In genomic region chr21:14900611-14901010, GRCh38 we compare ENCODE assay signal across 20 cellular contexts.
A peak's percentile ranks its signal among the peaks of the same experiment; 100 is the strongest.
DNase-seq lines count a peak whose midpoint lies in the region; ATAC-seq and TF ChIP-seq lines count a peak whose summit lies in the region.
"Had no signal": no experiment of that assay in that cellular context is flagged by ENCODE, and none has a peak within 500 bp of the region (broad histone marks: within the 10 kb centered on the region; RNA-seq: fewer than 3 reads in every experiment).

No MANE protein-coding gene starts in this region.

- H3K9me3 ChIP-seq in uterus: no peaks in the 10 kb centered on the region
- H3K9me3 ChIP-seq: ovary had no signal

- H3K27ac Mint-ChIP-seq in activated T-cell treated with anti-CD3 and anti-CD28 coated beads, Interleukin-2, amount 50 U/mL, for 72 hours: no peak overlapping the region
- H3K27ac Mint-ChIP-seq in activated T-helper 17 cell treated with anti-CD3 and anti-CD28 coated beads, Interleukin-2, amount 50 U/mL, for 72 hours: peak overlapping the region; percentile 65
- peak overlapping the region; percentile 64 for H3K27ac Mint-ChIP-seq in stimulated activated effector memory CD8-positive, alpha-beta T cell treated with anti-CD3 and anti-CD28 coated beads, Interleukin-12 subunit alpha, Interleukin-12 subunit beta, amount 100 ng/mL, for 72 hours
- H3K27ac Mint-ChIP-seq: activated CD4-positive, alpha-beta memory T cell treated with anti-CD3 and anti-CD28 coated beads for 36 hours; CD4-positive, alpha-beta T cell; stimulated activated naive CD8-positive, alpha-beta T cell treated with anti-CD3 and anti-CD28 coated beads, Interleukin-15, Interleukin-2, amounts not matched to agents 100 ng/mL and 50 ng/mL, for 24 hours had no signal

- DNase-seq in activated T-cell treated with anti-CD3 and anti-CD28 coated beads, Interleukin-2, amount 50 U/mL, for 72 hours: no peak
- DNase-seq in activated T-cell treated with anti-CD3 and anti-CD28 coated beads for 4 hours: no peak
- peak; percentile 32 for DNase-seq in fibroblast of villous mesenchyme (ENCODE audit: low read depth)
- no peak for DNase-seq in stimulated activated effector memory CD8-positive, alpha-beta T cell treated with anti-CD3 and anti-CD28 coated beads, Interleukin-12 subunit alpha, Interleukin-12 subunit beta, amount 100 ng/mL, for 72 hours (ENCODE audit: low spot score in 2 of 2)
- no peak for DNase-seq in uterus
- no peak for DNase-seq in OCI-M1 (lab: John Stamatoyannopoulos, UW)
- DNase-seq: activated CD4-positive, alpha-beta memory T cell treated with anti-CD3 and anti-CD28 coated beads for 36 hours; amygdala; CD4-positive, alpha-beta T cell; DMS79; NCI-H2081 treated with DMSO at 0.1 percent for 48 hours; NCI-H526; ovary; stimulated activated CD4-positive, alpha-beta T cell treated with anti-CD3 and anti-CD28 coated beads, Interleukin-12 subunit alpha, Interleukin-12 subunit beta, amount 100 ng/mL, for 4 hours had no signal

- H3K36me3 Mint-ChIP-seq in activated T-cell treated with anti-CD3 and anti-CD28 coated beads, Interleukin-2, amount 50 U/mL, for 72 hours (ENCODE audit: insufficient read depth in 2 of 2): no peaks in the 10 kb centered on the region
- no peaks in the 10 kb centered on the region for H3K36me3 Mint-ChIP-seq in activated T-helper 17 cell treated with anti-CD3 and anti-CD28 coated beads, Interleukin-2, amount 50 U/mL, for 72 hours (ENCODE audit: low read depth)
- no peaks in the 10 kb centered on the region for H3K36me3 Mint-ChIP-seq in stimulated activated effector memory CD8-positive, alpha-beta T cell treated with anti-CD3 and anti-CD28 coated beads, Interleukin-12 subunit alpha, Interleukin-12 subunit beta, amount 100 ng/mL, for 72 hours
- H3K36me3 Mint-ChIP-seq: activated CD4-positive, alpha-beta memory T cell treated with anti-CD3 and anti-CD28 coated beads for 36 hours had no signal

- TF ChIP-seq CTCF in fibroblast of villous mesenchyme (IDR thresholded peaks at IDR 0.05; ENCODE audit: insufficient read depth, low read depth, low read length) (no peak), uterus (IDR thresholded peaks at IDR 0.05) (no peak)

- no peak for TF ChIP-seq POLR2A in uterus (IDR thresholded peaks at IDR 0.05)

- ATAC-seq in activated T-cell treated with anti-CD3 and anti-CD28 coated beads, Interleukin-2, amount 50 U/mL, for 72 hours (replicated peaks in 1 of 2): peak; percentile 69
- ATAC-seq in activated T-helper 17 cell treated with anti-CD3 and anti-CD28 coated beads, Interleukin-2, amount 50 U/mL, for 72 hours (replicated peaks): peak; percentile 58
- ATAC-seq in stimulated activated effector memory CD8-positive, alpha-beta T cell treated with anti-CD3 and anti-CD28 coated beads, Interleukin-12 subunit alpha, Interleukin-12 subunit beta, amount 100 ng/mL, for 72 hours: peak; percentile 76
- no peak for ATAC-seq in GM18907 (IDR thresholded peaks at IDR 0.05; ENCODE audit: unreplicated experiment)
- ATAC-seq: SK-N-SH treated with all-trans-retinoic acid at 6 μM for 48 hours had no signal

- intact Hi-C loops in uterus (cut with DNase I; ENCODE audit: low total_unique reads): no loop called here

- H3K27me3 Mint-ChIP-seq in activated T-cell treated with anti-CD3 and anti-CD28 coated beads, Interleukin-2, amount 50 U/mL, for 72 hours (ENCODE audit: low read depth): no peaks in the 10 kb centered on the region
- no peaks in the 10 kb centered on the region for H3K27me3 Mint-ChIP-seq in activated T-helper 17 cell treated with anti-CD3 and anti-CD28 coated beads, Interleukin-2, amount 50 U/mL, for 72 hours
- H3K27me3 Mint-ChIP-seq: activated CD4-positive, alpha-beta memory T cell treated with anti-CD3 and anti-CD28 coated beads for 36 hours; CD4-positive, alpha-beta T cell; stimulated activated naive CD8-positive, alpha-beta T cell treated with anti-CD3 and anti-CD28 coated beads, Interleukin-15, Interleukin-2, amounts not matched to agents 100 ng/mL and 50 ng/mL, for 24 hours had no signal

- H3K27me3 ChIP-seq in uterus: no peaks in the 10 kb centered on the region
- H3K27me3 ChIP-seq: hepatocyte, ovary had no signal

- H3K9me3 Mint-ChIP-seq in activated T-cell treated with anti-CD3 and anti-CD28 coated beads, Interleukin-2, amount 50 U/mL, for 72 hours: no peaks in the 10 kb centered on the region
- H3K9me3 Mint-ChIP-seq in activated T-helper 17 cell treated with anti-CD3 and anti-CD28 coated beads, Interleukin-2, amount 50 U/mL, for 72 hours: no peaks in the 10 kb centered on the region
- no peaks in the 10 kb centered on the region for H3K9me3 Mint-ChIP-seq in stimulated activated effector memory CD8-positive, alpha-beta T cell treated with anti-CD3 and anti-CD28 coated beads, Interleukin-12 subunit alpha, Interleukin-12 subunit beta, amount 100 ng/mL, for 72 hours
- H3K9me3 Mint-ChIP-seq: activated CD4-positive, alpha-beta memory T cell treated with anti-CD3 and anti-CD28 coated beads for 36 hours; CD4-positive, alpha-beta T cell had no signal

- H3K4me1 ChIP-seq in uterus: no peaks in the 10 kb centered on the region

- peaks cover 22% of the 10 kb centered on the region for H3K4me1 Mint-ChIP-seq in activated T-cell treated with anti-CD3 and anti-CD28 coated beads, Interleukin-2, amount 50 U/mL, for 72 hours (ENCODE audit: low read depth)
- H3K4me1 Mint-ChIP-seq in activated T-helper 17 cell treated with anti-CD3 and anti-CD28 coated beads, Interleukin-2, amount 50 U/mL, for 72 hours: peaks cover 11% of the 10 kb centered on the region
- peaks cover 17% of the 10 kb centered on the region for H3K4me1 Mint-ChIP-seq in stimulated activated effector memory CD8-positive, alpha-beta T cell treated with anti-CD3 and anti-CD28 coated beads, Interleukin-12 subunit alpha, Interleukin-12 subunit beta, amount 100 ng/mL, for 72 hours

- H3K4me3 Mint-ChIP-seq in activated T-cell treated with anti-CD3 and anti-CD28 coated beads, Interleukin-2, amount 50 U/mL, for 72 hours: peak overlapping the region; percentile 11 to 26
- H3K4me3 Mint-ChIP-seq in activated T-helper 17 cell treated with anti-CD3 and anti-CD28 coated beads, Interleukin-2, amount 50 U/mL, for 72 hours: peak overlapping the region; percentile 21
- H3K4me3 Mint-ChIP-seq in stimulated activated effector memory CD8-positive, alpha-beta T cell treated with anti-CD3 and anti-CD28 coated beads, Interleukin-12 subunit alpha, Interleukin-12 subunit beta, amount 100 ng/mL, for 72 hours: peak overlapping the region; percentile 8
- H3K4me3 Mint-ChIP-seq: activated CD4-positive, alpha-beta memory T cell treated with anti-CD3 and anti-CD28 coated beads for 36 hours; CD4-positive, alpha-beta T cell; stimulated activated naive CD8-positive, alpha-beta T cell treated with anti-CD3 and anti-CD28 coated beads, Interleukin-15, Interleukin-2, amounts not matched to agents 100 ng/mL and 50 ng/mL, for 24 hours had no signal

- no peaks in the 10 kb centered on the region for H3K36me3 ChIP-seq in uterus
- H3K36me3 ChIP-seq: ovary had no signal

- H3K4me3 ChIP-seq in fibroblast of villous mesenchyme (ENCODE audit: low read depth, low read length) (no peak overlapping the region), uterus (no peak overlapping the region)
- H3K4me3 ChIP-seq: coronary artery, hepatocyte, ovary had no signal

- H3K27ac ChIP-seq in uterus: no peak overlapping the region
- H3K27ac ChIP-seq: coronary artery, hepatocyte, ovary had no signal
